In the genomic region with DNA sequence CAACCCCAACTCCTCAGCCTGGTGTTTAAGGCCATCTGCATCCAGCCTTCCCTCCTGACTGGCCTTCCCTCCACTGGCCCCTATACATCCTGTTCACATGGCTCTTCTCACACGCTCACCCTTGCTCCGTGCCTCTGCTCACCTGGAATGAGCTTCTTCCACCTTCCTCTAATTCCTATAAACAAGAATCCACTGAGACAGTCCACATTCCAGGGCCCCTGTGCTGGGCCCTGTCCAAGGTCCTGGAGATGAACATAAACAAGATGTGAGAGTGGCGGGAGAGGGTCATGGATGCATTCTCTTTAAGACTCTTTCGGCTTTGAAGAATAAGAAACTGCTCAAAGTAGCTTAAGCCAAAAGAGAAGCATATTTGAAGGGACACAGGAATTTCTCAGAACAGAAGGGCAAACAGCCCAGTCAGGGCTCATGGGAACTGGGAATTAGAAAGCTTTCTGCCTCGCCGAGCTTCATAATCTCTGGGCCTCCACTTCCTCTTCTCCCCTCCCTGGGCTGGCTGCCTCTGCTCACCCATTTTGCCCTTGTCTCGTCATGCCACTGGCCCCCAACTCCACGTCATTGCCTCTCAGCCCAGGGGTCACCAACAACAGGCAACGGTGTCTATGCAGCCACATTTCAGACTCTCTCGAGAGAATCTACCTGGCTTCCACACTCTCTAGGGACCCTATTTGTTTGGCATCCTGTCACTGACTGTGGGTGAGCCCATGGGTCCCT, we compare ENCODE assay signal across 13 cellular contexts. TPM values are rescaled to one million over a fixed set of nuclear protein-coding genes. Genes with fewer than 3 reads are reported as not detected.
A peak's percentile ranks its signal among the peaks of the same experiment; 100 is the strongest.
DNase-seq lines count a peak whose midpoint lies in the region; ATAC-seq, FAIRE-seq and TF ChIP-seq lines count a peak whose summit lies in the region.
"Had no signal": no experiment of that assay in that cellular context is flagged by ENCODE, and none has a peak within 500 bp of the region (broad histone marks: within the 10 kb centered on the region; RNA-seq: fewer than 3 reads in every experiment).

No MANE protein-coding gene starts in this region.

- H3K9me3 Mint-ChIP-seq in astrocyte (ENCODE audit: unreplicated experiment), result no peaks in the 10 kb centered on the region
- peaks cover 0 to 2% (median 0%) of the 10 kb centered on the region in 6 donors for H3K9me3 Mint-ChIP-seq in immature natural killer cell
- no peaks in the 10 kb centered on the region for H3K9me3 Mint-ChIP-seq in stimulated activated memory B cell treated with anti-CD40 and anti-IgM and Interleukin-4, amounts not matched to agents 10 μg/mL and 1 μg/mL and 100 μg/mL, for 72 hours
- H3K9me3 Mint-ChIP-seq in CD14-positive monocyte, result peaks cover 0 to 7% (median 3%) of the 10 kb centered on the region in 7 donors

- in situ Hi-C loops in HepG2 (cut with HindIII; ENCODE audit: extremely low pct_ligation_motif_present, low pct_unique_long_range_greater_than_20kb), result no loop called here

- FAIRE-seq in HepG2 (lab: Jason Lieb, UNC) (peak; percentile 23), astrocyte (lab: Jason Lieb, UNC) (no peak)

- H2AFZ ChIP-seq in HepG2 (ENCODE audit: low read length), result no peak overlapping the region
- H2AFZ ChIP-seq in astrocyte (ENCODE audit: low read depth, low read length), result no peak overlapping the region

- H3K9me3 ChIP-seq in HepG2 (ENCODE audit: low read length) (no peaks in the 10 kb centered on the region), right lobe of liver (no peaks in the 10 kb centered on the region), astrocyte (ENCODE audit: insufficient read depth, low read depth, low read length) (no peaks in the 10 kb centered on the region)

- intact Hi-C loops in HepG2 (cut with micrococcal nuclease; ENCODE audit: unreplicated experiment) (no loop called here), right lobe of liver (cut with DNase I) (no loop called here), CD14-positive monocyte (cut with micrococcal nuclease) (no loop called here)

- no peak overlapping the region for H3K4me3 ChIP-seq in HepG2 (replicated peaks in 1 of 3; ENCODE audit: insufficient read depth in 1 of 3, low read depth in 2 of 3, low read length in 3 of 3)
- no peak overlapping the region for H3K4me3 ChIP-seq in right lobe of liver
- no peak overlapping the region for H3K4me3 ChIP-seq in astrocyte (ENCODE audit: insufficient read depth, low read depth, low read length)
- H3K4me3 ChIP-seq in kidney epithelial cell (ENCODE audit: low read depth, low read length), result no peak overlapping the region
- H3K4me3 ChIP-seq: BLaER1 had no signal

- no peaks in the 10 kb centered on the region for H3K4me1 ChIP-seq in HepG2 (ENCODE audit: insufficient read depth, low read length)
- H3K4me1 ChIP-seq in right lobe of liver, result no peaks in the 10 kb centered on the region
- H3K4me1 ChIP-seq in astrocyte (ENCODE audit: insufficient read depth, low read length), result no peaks in the 10 kb centered on the region
- H3K4me1 ChIP-seq: BLaER1 had no signal

- no peaks in the 10 kb centered on the region for H3K4me1 Mint-ChIP-seq in astrocyte (ENCODE audit: low read depth, unreplicated experiment)
- no peaks in the 10 kb centered on the region for H3K4me1 Mint-ChIP-seq in immature natural killer cell
- H3K4me1 Mint-ChIP-seq in stimulated activated memory B cell treated with anti-CD40 and anti-IgM and Interleukin-4, amounts not matched to agents 10 μg/mL and 1 μg/mL and 100 μg/mL, for 72 hours, result no peaks in the 10 kb centered on the region
- no peaks in the 10 kb centered on the region for H3K4me1 Mint-ChIP-seq in CD14-positive monocyte

- BruUV-seq in HepG2 (replicated peaks; lab: Mats Ljungman, UMichigan), result no TSS peak

- H3K9ac ChIP-seq in HepG2 (ENCODE audit: insufficient read depth, low read depth, low read length) (no peak overlapping the region), astrocyte (ENCODE audit: low read length) (no peak overlapping the region)
- H3K9ac ChIP-seq: BLaER1 had no signal

- POLR2A ChIA-PET in HepG2 (lab: Yijun Ruan, JAX), result no interaction called here

- H3K36me3 ChIP-seq in HepG2 (replicated peaks in 1 of 2; ENCODE audit: control insufficient read depth in 1 of 2, insufficient read depth in 2 of 2, low read length in 2 of 2) (no peaks in the 10 kb centered on the region), right lobe of liver (no peaks in the 10 kb centered on the region), astrocyte (ENCODE audit: insufficient read depth, low read length) (no peaks in the 10 kb centered on the region), kidney epithelial cell (ENCODE audit: control insufficient read depth, insufficient read depth, low read length) (no peaks in the 10 kb centered on the region)
- H3K36me3 ChIP-seq: BLaER1 had no signal

- H3K27ac ChIP-seq in HepG2 (ENCODE audit: extremely low read length, insufficient read depth, low read length) (no peak overlapping the region), right lobe of liver (no peak overlapping the region), astrocyte (ENCODE audit: low read depth, low read length) (no peak overlapping the region)
- H3K27ac ChIP-seq: BLaER1 had no signal

- WGBS in HepG2 (ENCODE audit: low lambda C conversion rate), result 38% methylated on average over 10 of the region's 10 CpGs
- WGBS in right lobe of liver (ENCODE audit: insufficient coverage, low coverage, low lambda C conversion rate, missing lambda C conversion rate), result 23% methylated on average over 4 of the region's 10 CpGs

- no peak for TF ChIP-seq CTCF in HepG2 (CRISPR knock-in tag; IDR thresholded peaks at IDR 0.05)
- TF ChIP-seq CTCF in right lobe of liver (IDR thresholded peaks at IDR 0.05), result no peak
- TF ChIP-seq CTCF in astrocyte (IDR thresholded peaks at IDR 0.05; ENCODE audit: insufficient read depth, low read depth, low read length), result no peak
- TF ChIP-seq CTCF in kidney epithelial cell (IDR thresholded peaks at IDR 0.05; ENCODE audit: insufficient read depth, low read length, poor library complexity, severe bottlenecking), result no peak
- TF ChIP-seq CTCF in CD14-positive monocyte (IDR thresholded peaks at IDR 0.05), result no peak

- TF ChIP-seq POLR2A in HepG2 (IDR thresholded peaks at IDR 0.05; ENCODE audit: insufficient read depth in 1 of 2, low read depth in 2 of 2, low read length in 2 of 2), result no peak
- TF ChIP-seq POLR2A in right lobe of liver (IDR thresholded peaks at IDR 0.05), result no peak

- H3K27me3 ChIP-seq in HepG2 (ENCODE audit: control insufficient read depth in 1 of 2, insufficient read depth in 2 of 2, low read length in 2 of 2), result peaks cover 0 to 20% of the 10 kb centered on the region in 2 experiments; a peak in 3 of 5 replicates
- no peaks in the 10 kb centered on the region for H3K27me3 ChIP-seq in right lobe of liver
- H3K27me3 ChIP-seq in astrocyte (ENCODE audit: insufficient read depth, low read length), result no peaks in the 10 kb centered on the region
- H3K27me3 ChIP-seq in kidney epithelial cell (ENCODE audit: control insufficient read depth, insufficient read depth, low read length), result peaks cover 2% of the 10 kb centered on the region
- H3K27me3 ChIP-seq: BLaER1 had no signal

- H3K36me3 Mint-ChIP-seq in astrocyte (ENCODE audit: low read depth, unreplicated experiment) (no peaks in the 10 kb centered on the region), immature natural killer cell (no peaks in the 10 kb centered on the region), CD14-positive monocyte (no peaks in the 10 kb centered on the region)
- H3K36me3 Mint-ChIP-seq in stimulated activated memory B cell treated with anti-CD40 and anti-IgM and Interleukin-4, amounts not matched to agents 10 μg/mL and 1 μg/mL and 100 μg/mL, for 72 hours, result no peaks in the 10 kb centered on the region

- TF ChIP-seq RAD21 in HepG2 (CRISPR knock-in tag; IDR thresholded peaks at IDR 0.05), result no peak

- H4K20me1 ChIP-seq in HepG2 (ENCODE audit: insufficient read depth, low read length) (peaks cover 4% of the 10 kb centered on the region; the same call in 1 of the 2 replicates), astrocyte (ENCODE audit: insufficient read depth, low read length) (no peaks in the 10 kb centered on the region)

- TF ChIP-seq EP300 in HepG2 (IDR thresholded peaks at IDR 0.05; ENCODE audit: low read depth in 2 of 2, low read length in 2 of 2) (no peak), HepG2 (CRISPR knock-in tag; IDR thresholded peaks at IDR 0.05; ENCODE audit: borderline replicate concordance) (no peak)

- CTCF ChIA-PET in HepG2 (lab: Yijun Ruan, JAX; ENCODE audit: low intra/inter-chr PET ratio, low total read pairs), result no interaction called here

- H3K4me3 Mint-ChIP-seq in astrocyte (ENCODE audit: unreplicated experiment), result no peak overlapping the region
- H3K4me3 Mint-ChIP-seq in immature natural killer cell, result no peak overlapping the region
- no peak overlapping the region for H3K4me3 Mint-ChIP-seq in stimulated activated memory B cell treated with anti-CD40 and anti-IgM and Interleukin-4, amounts not matched to agents 10 μg/mL and 1 μg/mL and 100 μg/mL, for 72 hours
- H3K4me3 Mint-ChIP-seq in CD14-positive monocyte, result no peak overlapping the region

- H3K27ac Mint-ChIP-seq in astrocyte (ENCODE audit: unreplicated experiment) (no peak overlapping the region), immature natural killer cell (no peak overlapping the region), CD14-positive monocyte (no peak overlapping the region)
- H3K27ac Mint-ChIP-seq in stimulated activated memory B cell treated with anti-CD40 and anti-IgM and Interleukin-4, amounts not matched to agents 10 μg/mL and 1 μg/mL and 100 μg/mL, for 72 hours, result no peak overlapping the region

- H3K79me2 ChIP-seq in HepG2 (ENCODE audit: insufficient read depth, low read length) (no peaks in the 10 kb centered on the region), astrocyte (ENCODE audit: insufficient read depth, low read length) (no peaks in the 10 kb centered on the region)

- H3K27me3 Mint-ChIP-seq in astrocyte (ENCODE audit: low read depth, unreplicated experiment) (peaks cover 41% of the 10 kb centered on the region), immature natural killer cell (ENCODE audit: low read depth in 3 of 3) (peaks cover 6 to 20% (median 14%) of the 10 kb centered on the region in 3 donors), CD14-positive monocyte (ENCODE audit: low read depth in 3 of 3) (peaks cover 7 to 16% (median 12%) of the 10 kb centered on the region in 3 donors)
- H3K27me3 Mint-ChIP-seq in stimulated activated memory B cell treated with anti-CD40 and anti-IgM and Interleukin-4, amounts not matched to agents 10 μg/mL and 1 μg/mL and 100 μg/mL, for 72 hours, result peaks cover 58% of the 10 kb centered on the region

- H3K4me2 ChIP-seq in HepG2 (ENCODE audit: low read depth, low read length) (no peak overlapping the region), astrocyte (ENCODE audit: low read length) (no peak overlapping the region)
- H3K4me2 ChIP-seq: BLaER1 had no signal

- ATAC-seq in HepG2 (peak; percentile 84), right lobe of liver (no peak), GM21515 (IDR thresholded peaks at IDR 0.05; ENCODE audit: unreplicated experiment) (no peak)
- ATAC-seq in stimulated activated memory B cell treated with anti-CD40 and anti-IgM and Interleukin-4, amounts not matched to agents 10 μg/mL and 1 μg/mL and 100 μg/mL, for 72 hours, result no peak

- DNase-seq in HepG2 (ENCODE audit: low spot score), result peak; percentile 40
- no peak for DNase-seq in right lobe of liver
- peak; percentile 8 for DNase-seq in astrocyte (ENCODE audit: low read depth)
- DNase-seq in kidney epithelial cell (ENCODE audit: low read depth), result peak; percentile 2
- DNase-seq in immature natural killer cell, result no peak
- no peak for DNase-seq in CD14-positive monocyte (ENCODE audit: low spot score)
- DNase-seq: activated naive CD4-positive, alpha-beta T cell treated with anti-CD3 and anti-CD28 coated beads, Interleukin-2, amount 50 U/mL, for 16 hours; MM.1S had no signal

RNA-seq across cellular contexts. Expression of gene SPPL2C, which starts 13.5 kb away (rescaled TPM):
- total RNA-seq in HepG2 (2016; rRNA removed; fragmentation: Illumina TruSeq; extraction: Trizol) (not detected in 2 replicates), right lobe of liver (not detected), astrocyte (not detected in 2 replicates), kidney epithelial cell (not detected in 2 replicates)
- total RNA-seq in HepG2 (2016; cell fraction: cytosol; rRNA removed; fragmentation: Illumina TruSeq; extraction: Trizol; ENCODE audit: low read depth), result not detected in 2 replicates
- total RNA-seq in HepG2 (2016; cell fraction: insoluble cytoplasmic fraction; rRNA removed; fragmentation: Illumina TruSeq; extraction: Trizol), result not detected in 2 replicates
- total RNA-seq in HepG2 (2016; cell fraction: membrane; rRNA removed; fragmentation: Illumina TruSeq; extraction: Trizol), result not detected in 2 replicates
- not detected in 2 replicates for total RNA-seq in HepG2 (2016; cell fraction: nucleus; rRNA removed; fragmentation: Illumina TruSeq; extraction: Trizol)
- polyA plus RNA-seq in HepG2 (2011; rRNA removed) (not detected in 2 replicates), immature natural killer cell (not detected), CD14-positive monocyte (not detected)
- polyA plus RNA-seq in HepG2 (2011; cell fraction: cytosol; rRNA removed), result not detected in 2 replicates
- not detected in 2 replicates for polyA plus RNA-seq in HepG2 (2011; cell fraction: nucleus; rRNA removed)
- polyA plus RNA-seq in HepG2 (2012), result not detected in 2 replicates
- polyA plus RNA-seq in HepG2 (2016; cell fraction: cytosol; fragmentation: Illumina TruSeq; extraction: Trizol; ENCODE audit: low read depth), result not detected in 2 replicates
- not detected in 2 replicates for polyA plus RNA-seq in HepG2 (2016; cell fraction: insoluble cytoplasmic fraction; fragmentation: Illumina TruSeq; extraction: Trizol; ENCODE audit: low read depth)
- polyA plus RNA-seq in HepG2 (2016; cell fraction: membrane; fragmentation: Illumina TruSeq; extraction: Trizol; ENCODE audit: low read depth), result not detected in 2 replicates
- polyA plus RNA-seq in HepG2 (2016; cell fraction: nucleus; fragmentation: Illumina TruSeq; extraction: Trizol; ENCODE audit: insufficient read depth, low read depth), result not detected in 2 replicates
- not detected in 2 replicates for polyA minus RNA-seq in HepG2 (2011; rRNA and poly(A)+ RNA removed; ENCODE audit: low replicate concordance)
- not detected in 2 replicates for polyA minus RNA-seq in HepG2 (2011; cell fraction: cytosol; rRNA and poly(A)+ RNA removed)
- polyA minus RNA-seq in HepG2 (2011; cell fraction: nucleus; rRNA and poly(A)+ RNA removed), result not detected in 2 replicates
- total RNA-seq: mononuclear cell had no signal
- polyA plus RNA-seq: esophagus had no signal

RNA-seq across cellular contexts. Expression of gene MAPT, which starts 36.2 kb away (rescaled TPM):
- total RNA-seq in HepG2 (2016; rRNA removed; fragmentation: Illumina TruSeq; extraction: Trizol) (2.1 and 3.6 TPM in 2 replicates), right lobe of liver (1 to 10 TPM in 2 of 6 experiments, under 1 TPM in 4; 0.39 to 4.9 (median 0.59) TPM), astrocyte (2.1 and 2.2 TPM in 2 replicates), kidney epithelial cell (0.25 and 1.0 TPM in 2 replicates)
- 2.0 and 2.2 TPM in 2 replicates for total RNA-seq in HepG2 (2016; cell fraction: cytosol; rRNA removed; fragmentation: Illumina TruSeq; extraction: Trizol; ENCODE audit: low read depth)
- total RNA-seq in HepG2 (2016; cell fraction: insoluble cytoplasmic fraction; rRNA removed; fragmentation: Illumina TruSeq; extraction: Trizol), result 1.7 and 2.4 TPM in 2 replicates
- total RNA-seq in HepG2 (2016; cell fraction: membrane; rRNA removed; fragmentation: Illumina TruSeq; extraction: Trizol), result 2.1 and 2.3 TPM in 2 replicates
- 1.8 and 2.7 TPM in 2 replicates for total RNA-seq in HepG2 (2016; cell fraction: nucleus; rRNA removed; fragmentation: Illumina TruSeq; extraction: Trizol)
- polyA plus RNA-seq in HepG2 (2011; rRNA removed) (2.8 and 3.3 TPM in 2 replicates), immature natural killer cell (under 1 TPM in 1 of 3 donors, not detected in 2; 0.40 TPM), CD14-positive monocyte (not detected)
- polyA plus RNA-seq in HepG2 (2011; cell fraction: cytosol; rRNA removed), result 1.4 and 1.9 TPM in 2 replicates
- polyA plus RNA-seq in HepG2 (2011; cell fraction: nucleus; rRNA removed), result 3.1 and 3.6 TPM in 2 replicates
- 3.8 and 7.8 TPM in 2 replicates for polyA plus RNA-seq in HepG2 (2012)
- 6.6 and 6.7 TPM in 2 replicates for polyA plus RNA-seq in HepG2 (2016; cell fraction: cytosol; fragmentation: Illumina TruSeq; extraction: Trizol; ENCODE audit: low read depth)
- polyA plus RNA-seq in HepG2 (2016; cell fraction: insoluble cytoplasmic fraction; fragmentation: Illumina TruSeq; extraction: Trizol; ENCODE audit: low read depth), result 4.1 and 6.8 TPM in 2 replicates
- polyA plus RNA-seq in HepG2 (2016; cell fraction: membrane; fragmentation: Illumina TruSeq; extraction: Trizol; ENCODE audit: low read depth), result 4.0 and 5.5 TPM in 2 replicates
- 3.8 and 5.1 TPM in 2 replicates for polyA plus RNA-seq in HepG2 (2016; cell fraction: nucleus; fragmentation: Illumina TruSeq; extraction: Trizol; ENCODE audit: insufficient read depth, low read depth)
- polyA minus RNA-seq in HepG2 (2011; rRNA and poly(A)+ RNA removed; ENCODE audit: low replicate concordance), result 2.0 and 2.7 TPM in 2 replicates
- 0.97 and 2.1 TPM in 2 replicates for polyA minus RNA-seq in HepG2 (2011; cell fraction: cytosol; rRNA and poly(A)+ RNA removed)
- polyA minus RNA-seq in HepG2 (2011; cell fraction: nucleus; rRNA and poly(A)+ RNA removed), result 1.4 and 1.7 TPM in 2 replicates

Comparison
In these comparisons a context has a peak if more than half of its experiments do, and no peak if none do; other contexts are left out.
1. DNase-seq: peak in HepG2 (single experiment), astrocyte (single experiment) and kidney epithelial cell (single experiment); none in right lobe of liver (0 of 3), immature natural killer cell (0 of 3) and CD14-positive monocyte (single experiment).